8 cellular contexts compared by ENCODE assay signal in genomic region chr19:45492627-45493470, GRCh38. TPM values are rescaled to one million over a fixed set of nuclear protein-coding genes. Genes with fewer than 3 reads are reported as not detected.
A peak's percentile ranks its signal among the peaks of the same experiment; 100 is the strongest.
DNase-seq lines count a peak whose midpoint lies in the region; ATAC-seq, FAIRE-seq and TF ChIP-seq lines count a peak whose summit lies in the region.

No MANE protein-coding gene starts in this region.

- DNase-seq in activated naive CD4-positive, alpha-beta T cell treated with Interleukin-2 at 50 U/mL for 16 hours: no peak
- peak; percentile 77 for DNase-seq in WERI-Rb-1
- peak; percentile 73 for DNase-seq in Right ventricle myocardium superior
- peak; percentile 76 for DNase-seq in prostate gland (ENCODE audit: low spot score)
- no peak for DNase-seq in MG63
- no peak for DNase-seq in HTR-8/SVneo (ENCODE audit: insufficient read length, low spot score)

- no peaks in the 10 kb centered on the region for H3K27me3 ChIP-seq in WERI-Rb-1 (ENCODE audit: insufficient read depth, low read depth, severe bottlenecking)
- H3K27me3 ChIP-seq in prostate gland (replicated peaks; ENCODE audit: insufficient read depth): no peaks in the 10 kb centered on the region
- peaks cover 16% of the 10 kb centered on the region for H3K27me3 ChIP-seq in MG63

- H3K27ac Mint-ChIP-seq in activated naive CD4-positive, alpha-beta T cell treated with anti-CD3 and anti-CD28 coated beads, Interleukin-2, amount 50 U/mL, for 24 hours: peak overlapping the region; percentile 74

- FAIRE-seq in HTR-8/SVneo (lab: Jason Lieb, UNC): no peak

- H3K4me3 ChIP-seq in WERI-Rb-1 (ENCODE audit: low read depth, low read length) (peak overlapping the region; percentile 45), prostate gland (peak overlapping the region; percentile 48 to 72), MG63 (no peak overlapping the region)

- TF ChIP-seq CTCF in WERI-Rb-1 (IDR thresholded peaks at IDR 0.05; ENCODE audit: low read depth, low read length) (no peak), prostate gland (IDR thresholded peaks at IDR 0.05) (no peak)

- peak overlapping the region; percentile 81 for H3K27ac ChIP-seq in WERI-Rb-1
- peak overlapping the region; percentile 69 to 80 for H3K27ac ChIP-seq in prostate gland

- peaks cover 49% of the 10 kb centered on the region for H3K36me3 ChIP-seq in WERI-Rb-1
- no peaks in the 10 kb centered on the region for H3K36me3 ChIP-seq in prostate gland
- no peaks in the 10 kb centered on the region for H3K36me3 ChIP-seq in MG63

- 2% methylated on average over 32 of the region's 32 CpGs for WGBS in prostate gland

- H3K4me1 ChIP-seq in prostate gland (replicated peaks): no peaks in the 10 kb centered on the region

- peak; percentile 51 for TF ChIP-seq POLR2A in prostate gland (IDR thresholded peaks at IDR 0.05)

- peaks cover 27% of the 10 kb centered on the region for H3K4me1 Mint-ChIP-seq in activated naive CD4-positive, alpha-beta T cell treated with anti-CD3 and anti-CD28 coated beads, Interleukin-2, amount 50 U/mL, for 24 hours

- peak; percentile 80 for ATAC-seq in Right ventricle myocardium superior (ENCODE audit: poor library complexity)
- ATAC-seq in HG02852 (IDR thresholded peaks at IDR 0.05; ENCODE audit: unreplicated experiment): no peak

- intact Hi-C loops in Right ventricle myocardium superior (cut with DNase I) (no loop called here), prostate gland (cut with DNase I) (no loop called here)

- peaks cover 16% of the 10 kb centered on the region for H3K27me3 Mint-ChIP-seq in activated naive CD4-positive, alpha-beta T cell treated with anti-CD3 and anti-CD28 coated beads, Interleukin-2, amount 50 U/mL, for 24 hours

- H3K9me3 ChIP-seq in WERI-Rb-1 (ENCODE audit: severe bottlenecking): no peaks in the 10 kb centered on the region
- no peaks in the 10 kb centered on the region for H3K9me3 ChIP-seq in prostate gland
- H3K9me3 ChIP-seq in MG63: no peaks in the 10 kb centered on the region

- H3K36me3 Mint-ChIP-seq in activated naive CD4-positive, alpha-beta T cell treated with anti-CD3 and anti-CD28 coated beads, Interleukin-2, amount 50 U/mL, for 24 hours: no peaks in the 10 kb centered on the region

- H3K9me3 Mint-ChIP-seq in activated naive CD4-positive, alpha-beta T cell treated with anti-CD3 and anti-CD28 coated beads, Interleukin-2, amount 50 U/mL, for 24 hours: no peaks in the 10 kb centered on the region

- no peak overlapping the region for H3K4me3 Mint-ChIP-seq in activated naive CD4-positive, alpha-beta T cell treated with anti-CD3 and anti-CD28 coated beads, Interleukin-2, amount 50 U/mL, for 24 hours

RNA-seq across cellular contexts. Expression of gene RTN2, which starts 4.0 kb away (rescaled TPM):
- total RNA-seq in Right ventricle myocardium superior: 29.9 TPM
- total RNA-seq in prostate gland: 10 to 100 TPM in 1 of 2 donors, 1 to 10 TPM in 1; 7.2 to 19.7 TPM
- total RNA-seq in MG63 (2014; rRNA removed; shearing (Covaris generic); ENCODE audit: low replicate concordance): 4.9 and 6.1 TPM in 2 replicates

RNA-seq across cellular contexts. Expression of gene PPM1N, which starts 5.4 kb away (rescaled TPM):
- 0.75 TPM for total RNA-seq in Right ventricle myocardium superior
- total RNA-seq in prostate gland: 1 to 10 TPM in 1 of 2 donors, under 1 TPM in 1; 0.36 to 1.8 TPM
- 6.6 TPM in 1 of 2 replicates, not detected in the other for total RNA-seq in MG63 (2014; rRNA removed; shearing (Covaris generic); ENCODE audit: low replicate concordance)

RNA-seq across cellular contexts. Expression of gene VASP, which starts 14.4 kb away (rescaled TPM):
- 42.9 TPM for total RNA-seq in Right ventricle myocardium superior
- 100 to 1,000 TPM in 1 of 2 donors, 10 to 100 TPM in 1; 82.7 to 119 TPM for total RNA-seq in prostate gland
- 129 and 196 TPM in 2 replicates for total RNA-seq in MG63 (2014; rRNA removed; shearing (Covaris generic); ENCODE audit: low replicate concordance)

RNA-seq across cellular contexts. Expression of gene FOSB, which starts 25.1 kb away (rescaled TPM):
- 0.51 TPM for total RNA-seq in Right ventricle myocardium superior
- total RNA-seq in prostate gland: 1 to 10 TPM; 2.5 to 6.4 TPM
- total RNA-seq in MG63 (2014; rRNA removed; shearing (Covaris generic); ENCODE audit: low replicate concordance): 0.33 TPM in 1 of 2 replicates, not detected in the other

Comparison
In these comparisons a context has a peak if more than half of its experiments do, and no peak if none do; other contexts are left out.
1. DNase-seq: peak in WERI-Rb-1 (single experiment), Right ventricle myocardium superior (single experiment) and prostate gland (single experiment); none in activated naive CD4-positive, alpha-beta T cell treated with Interleukin-2 at 50 U/mL for 16 hours (single experiment), MG63 (single experiment) and HTR-8/SVneo (single experiment).